20 cellular contexts compared by ENCODE assay signal in the genomic region with DNA sequence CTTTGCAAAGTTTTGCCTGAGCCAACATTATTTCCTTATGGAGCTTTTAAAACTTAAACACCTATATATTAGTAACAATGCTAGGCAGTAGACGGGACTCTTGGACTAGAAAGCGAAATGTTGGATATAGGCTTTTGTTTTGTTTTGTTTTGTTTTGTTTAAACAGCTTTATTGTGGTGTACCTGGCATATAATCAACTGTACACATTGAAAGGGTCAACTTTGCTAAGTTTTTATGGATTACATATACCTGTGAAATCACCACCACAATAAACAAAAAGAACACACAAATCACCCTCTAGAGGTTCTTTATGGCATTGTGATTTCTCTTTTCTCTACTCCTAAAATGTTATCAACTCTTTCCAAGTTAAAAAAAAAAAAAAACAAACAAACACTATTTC.
DNase-seq lines count a peak whose midpoint lies in the region; ATAC-seq, FAIRE-seq and TF ChIP-seq lines count a peak whose summit lies in the region.
"Had no signal": no experiment of that assay in that cellular context is flagged by ENCODE, and none has a peak within 500 bp of the region (broad histone marks: within the 10 kb centered on the region; RNA-seq: fewer than 3 reads in every experiment).

No MANE protein-coding gene starts in this region.

- 74 to 100% methylated on average over 2 of the region's 2 CpGs for WGBS in transverse colon (ENCODE audit: low coverage in 1 of 2), 2 donors

- FAIRE-seq in endothelial cell of umbilical vein (lab: Jason Lieb, UNC) = peak; percentile 8
- no peak for FAIRE-seq in D721Med (lab: Jason Lieb, UNC)
- FAIRE-seq: GM12878, GM19239 had no signal

- TF ChIP-seq EP300 in transverse colon (IDR thresholded peaks at IDR 0.05; ENCODE audit: low read depth) = no peak

- in situ Hi-C loops in transverse colon (cut with MboI; ENCODE audit: low pct_ligation_motif_present in 1 of 4, low pct_unique_long_range_greater_than_20kb in 1 of 4, low sequenced_read_pairs in 3 of 4) = no loop called here

- CTCF ChIA-PET in endothelial cell of umbilical vein (lab: Charles Lee) = interaction anchor here (1.1 kb wide), 1 partner anchor 457 kb away, joined by 3 read pairs; no protein-coding TSS in a partner anchor

- H3K79me2 ChIP-seq in endothelial cell of umbilical vein (ENCODE audit: control insufficient read depth, insufficient read depth, low read length) = no peaks in the 10 kb centered on the region

- no peak overlapping the region for H2AFZ ChIP-seq in endothelial cell of umbilical vein (ENCODE audit: low read depth, low read length)
- H2AFZ ChIP-seq: GM23248 had no signal

- ATAC-seq in HG03039 (IDR thresholded peaks at IDR 0.05; ENCODE audit: unreplicated experiment) = no peak
- ATAC-seq: CD8-positive, alpha-beta T cell; GM12878; HCT116 had no signal

- peaks cover 0 to 2% of the 10 kb centered on the region in 2 experiments for H3K27me3 ChIP-seq in endothelial cell of umbilical vein (ENCODE audit: control insufficient read depth in 2 of 2, insufficient read depth in 2 of 2, low read length in 2 of 2)
- H3K27me3 ChIP-seq in transverse colon = no peaks in the 10 kb centered on the region

- no peaks in the 10 kb centered on the region for H3K4me1 ChIP-seq in endothelial cell of umbilical vein (ENCODE audit: control insufficient read depth, extremely low read depth, insufficient read depth, low read length)
- H3K4me1 ChIP-seq in transverse colon = no peaks in the 10 kb centered on the region

- H4K20me1 ChIP-seq in endothelial cell of umbilical vein (replicated peaks; ENCODE audit: control insufficient read depth, extremely low read depth, insufficient read depth, low read length) = no peaks in the 10 kb centered on the region

- TF ChIP-seq POLR2A in endothelial cell of umbilical vein (IDR thresholded peaks at IDR 0.05; ENCODE audit: low read depth, low read length) (no peak), transverse colon (IDR thresholded peaks at IDR 0.05) (no peak)

- no TSS peak for BruUV-seq in endothelial cell of umbilical vein (replicated peaks; lab: Mats Ljungman, UMichigan)

- H3K9me3 ChIP-seq in endothelial cell of umbilical vein (replicated peaks; ENCODE audit: control insufficient read depth, insufficient read depth, low read length) (no peaks in the 10 kb centered on the region), transverse colon (no peaks in the 10 kb centered on the region)
- H3K9me3 ChIP-seq: Caco-2 had no signal

- DNase-seq in LNCaP clone FGC (ENCODE audit: low read depth) = peak; percentile 90
- no peak for DNase-seq in endothelial cell of umbilical vein (ENCODE audit: low read depth, low spot score)
- no peak for DNase-seq in transverse colon
- no peak for DNase-seq in D721Med (ENCODE audit: insufficient read length, low spot score)
- DNase-seq: 8988T; C1 segment of cervical spinal cord; Caco-2; CD4-positive, CD25-positive, alpha-beta regulatory T cell; CD8-positive, alpha-beta T cell; DMS 273 treated with DMSO at 0.1 percent for 48 hours; DMS79; EL; GDM1; GM23248; H9 had no signal

- no peaks in the 10 kb centered on the region for H3K9me1 ChIP-seq in endothelial cell of umbilical vein (replicated peaks; ENCODE audit: control insufficient read depth, extremely low read depth, insufficient read depth, low read length)

- H3K4me3 ChIP-seq in LNCaP clone FGC (ENCODE audit: low read depth, low read length) (no peak overlapping the region), endothelial cell of umbilical vein (replicated peaks in 1 of 3; ENCODE audit: insufficient read depth in 1 of 3, low read depth in 1 of 3, low read length in 3 of 3) (no peak overlapping the region), transverse colon (no peak overlapping the region)
- H3K4me3 ChIP-seq: GM12878, GM23248 had no signal

- POLR2A ChIA-PET in endothelial cell of umbilical vein (lab: Charles Lee) = no interaction called here

- dilution Hi-C loops in endothelial cell of umbilical vein (cut with MboI; ENCODE audit: extremely low pct_ligation_motif_present, low sequenced_read_pairs) = no loop called here

- peak; percentile 43 for TF ChIP-seq CTCF in C4-2B (conservative IDR thresholded peaks at IDR 0.05)
- peak; percentile 13; the same call in 1 of the 2 replicates for TF ChIP-seq CTCF in LNCaP clone FGC (IDR thresholded peaks at IDR 0.05; ENCODE audit: control insufficient read depth, extremely low read depth, insufficient read depth)
- TF ChIP-seq CTCF in endothelial cell of umbilical vein (IDR thresholded peaks at IDR 0.05; ENCODE audit: extremely low read depth in 1 of 2, insufficient read depth in 1 of 2, low read depth in 1 of 2, low read length in 2 of 2) = no peak
- TF ChIP-seq CTCF in transverse colon (IDR thresholded peaks at IDR 0.05) = no peak
- no peak for TF ChIP-seq CTCF in D721Med (IDR thresholded peaks at IDR 0.05; ENCODE audit: insufficient read depth, missing control alignments)

- no peak overlapping the region for H3K9ac ChIP-seq in endothelial cell of umbilical vein (replicated peaks; ENCODE audit: extremely low read depth, insufficient read depth, low read length)
- H3K9ac ChIP-seq: GM23248 had no signal

- intact Hi-C loops in endothelial cell of umbilical vein (cut with micrococcal nuclease) (no loop called here), transverse colon (cut with DNase I; ENCODE audit: low total_unique reads) (no loop called here)

- H3K36me3 ChIP-seq in endothelial cell of umbilical vein (ENCODE audit: control insufficient read depth in 2 of 2, extremely low read depth in 1 of 2, insufficient read depth in 2 of 2, low read length in 2 of 2) = no peaks in the 10 kb centered on the region
- H3K36me3 ChIP-seq in transverse colon = no peaks in the 10 kb centered on the region

- H3K27ac ChIP-seq in C4-2B = no peak overlapping the region
- H3K27ac ChIP-seq in endothelial cell of umbilical vein (ENCODE audit: insufficient read depth, low read depth, low read length) = no peak overlapping the region
- no peak overlapping the region for H3K27ac ChIP-seq in transverse colon

- H3K4me2 ChIP-seq in endothelial cell of umbilical vein (ENCODE audit: insufficient read depth, low read length) = no peak overlapping the region

TF ChIP-seq in endothelial cell of umbilical vein, 7 proteins besides CTCF, POLR2A, EP300 and RAD21:
- TF ChIP-seq POLR2AphosphoS5 (IDR thresholded peaks at IDR 0.05; ENCODE audit: insufficient read depth, low read depth, low read length) (no peak), FOS (IDR thresholded peaks at IDR 0.05; ENCODE audit: borderline replicate concordance, insufficient read depth, low read length) (no peak), GATA2 (IDR thresholded peaks at IDR 0.05; ENCODE audit: insufficient read depth, insufficient read length, low read depth, low read length) (no peak), EZH2 (IDR thresholded peaks at IDR 0.05; ENCODE audit: borderline replicate concordance, low read depth, low read length, severe bottlenecking) (no peak), JUN (IDR thresholded peaks at IDR 0.05; ENCODE audit: borderline replicate concordance, insufficient read depth, insufficient read length, low read depth) (no peak), MYC (IDR thresholded peaks at IDR 0.05; ENCODE audit: low read depth, low read length) (no peak)
- TF ChIP-seq, protein P1, sequence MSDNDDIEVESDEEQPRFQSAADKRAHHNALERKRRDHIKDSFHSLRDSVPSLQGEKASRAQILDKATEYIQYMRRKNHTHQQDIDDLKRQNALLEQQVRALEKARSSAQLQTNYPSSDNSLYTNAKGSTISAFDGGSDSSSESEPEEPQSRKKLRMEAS (IDR thresholded peaks at IDR 0.05; ENCODE audit: insufficient read depth, insufficient read length) = no peak

Comparison
In these comparisons a context has a peak if more than half of its experiments do, and no peak if none do; other contexts are left out.
1. CTCF ChIP-seq: peak in C4-2B (single experiment) and LNCaP clone FGC (single experiment); none in endothelial cell of umbilical vein (0 of 2), transverse colon (0 of 5) and D721Med (single experiment).